ENCODE assay signal across 9 cellular contexts in the genomic region with DNA sequence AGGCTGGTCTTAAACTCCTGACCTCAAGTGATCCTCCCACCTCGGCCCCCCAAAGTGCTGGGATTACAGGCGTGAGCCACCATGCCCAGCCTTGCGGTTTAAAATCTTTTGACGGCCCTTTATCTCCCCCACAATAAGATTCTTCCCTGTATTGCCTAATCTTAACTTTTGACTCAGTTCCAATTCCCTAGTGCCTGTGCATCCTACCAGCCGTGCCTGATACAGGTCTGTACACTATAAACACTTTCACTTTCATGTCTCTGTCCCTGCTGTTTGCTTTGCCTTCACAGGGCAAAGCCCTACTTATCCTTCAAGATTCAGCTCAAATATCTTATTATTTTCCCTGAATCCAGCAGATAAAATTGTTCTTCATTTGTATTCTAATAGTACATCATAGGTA.
DNase-seq lines count a peak whose midpoint lies in the region; ATAC-seq, FAIRE-seq and TF ChIP-seq lines count a peak whose summit lies in the region.
"Had no signal": no experiment of that assay in that cellular context is flagged by ENCODE, and none has a peak within 500 bp of the region (broad histone marks: within the 10 kb centered on the region; RNA-seq: fewer than 3 reads in every experiment).

No MANE protein-coding gene starts in this region.

- H3K9me2 ChIP-seq in PC-3 (replicated peaks; ENCODE audit: low read length) = no peaks in the 10 kb centered on the region

- no TSS peak for BruUV-seq in PC-3 (replicated peaks; lab: Mats Ljungman, UMichigan)

- H3K4me3 ChIP-seq in PC-3 (ENCODE audit: low read length) = no peak overlapping the region

- H3K27ac ChIP-seq in PC-3 (ENCODE audit: low read length) = no peak overlapping the region

- no peak overlapping the region for H3K9ac ChIP-seq in PC-3 (ENCODE audit: low read length)

- no peaks in the 10 kb centered on the region for H3K36me3 ChIP-seq in PC-3 (ENCODE audit: low read depth, low read length)

- no peaks in the 10 kb centered on the region for H3K27me3 ChIP-seq in PC-3 (ENCODE audit: low read length)

- ATAC-seq in PC-3 = no peak

- intact Hi-C loops in PC-3 (cut with micrococcal nuclease) = no loop called here

- no peak for TF ChIP-seq POLR2A in H54 (IDR thresholded peaks at IDR 0.05; ENCODE audit: low read depth, low read length)

- CTCF ChIA-PET in PC-3 (lab: Charles Lee) = no interaction called here

- POLR2A ChIA-PET in PC-3 (lab: Charles Lee; ENCODE audit: unreplicated experiment) = no interaction called here

- H2AFZ ChIP-seq in PC-3 (ENCODE audit: low read length) = no peak overlapping the region

- no peaks in the 10 kb centered on the region for H4K20me1 ChIP-seq in PC-3 (ENCODE audit: low read length)

- no peaks in the 10 kb centered on the region for H3K9me3 ChIP-seq in PC-3 (ENCODE audit: low read length)

- H3F3A ChIP-seq in PC-3 (ENCODE audit: low read length, unreplicated experiment) = no peaks in the 10 kb centered on the region

- in situ Hi-C loops in KBM-7 (cut with MboI; ENCODE audit: low pct_unique_long_range_greater_than_20kb, low sequenced_read_pairs) = no loop called here

- no peak for TF ChIP-seq CTCF in PC-3 (conservative IDR thresholded peaks at IDR 0.05; ENCODE audit: low read depth, low read length)

- H3K79me2 ChIP-seq in PC-3 (ENCODE audit: low read length) = no peaks in the 10 kb centered on the region

- no peaks in the 10 kb centered on the region for H3K4me1 ChIP-seq in PC-3 (ENCODE audit: insufficient read depth, low read length)

- no peak for FAIRE-seq in GM19239 (lab: Jason Lieb, UNC)
- FAIRE-seq in H54 (lab: Jason Lieb, UNC) = no peak

- DNase-seq in A172 (ENCODE audit: low spot score) = peak; percentile 0
- DNase-seq in GM19239 (ENCODE audit: insufficient read length, low spot score) = peak; percentile 12
- DNase-seq in KBM-7 = peak; percentile 12
- peak; percentile 45 for DNase-seq in fibroblast of peridontal ligament (ENCODE audit: extremely low read depth)
- DNase-seq in NCI-H1105 (lab: John Stamatoyannopoulos, UW) = no peak
- no peak for DNase-seq in H54 (ENCODE audit: insufficient read length, low spot score)
- DNase-seq in PC-3 = no peak
- no peak for DNase-seq in activated effector memory CD4-positive, alpha-beta T cell treated with anti-CD3 and anti-CD28 coated beads, Interleukin-2, amount 50 U/mL, for 16 hours
- DNase-seq: natural killer cell had no signal

- no peak overlapping the region for H3K4me2 ChIP-seq in PC-3 (ENCODE audit: low read length)

Comparison
In these comparisons a context has a peak if more than half of its experiments do, and no peak if none do; other contexts are left out.
1. DNase-seq: peak in A172 (single experiment), GM19239 (single experiment), KBM-7 (single experiment) and fibroblast of peridontal ligament (single experiment); none in NCI-H1105 (single experiment), H54 (single experiment), PC-3 (single experiment) and activated effector memory CD4-positive, alpha-beta T cell treated with anti-CD3 and anti-CD28 coated beads, Interleukin-2, amount 50 U/mL, for 16 hours (single experiment).